Comparison of ENCODE assay signal across 1 cellular context in genomic region chr5:150153957-150154617, GRCh38.
TF ChIP-seq lines count a peak whose summit lies in the region.

No MANE protein-coding gene starts in this region.

TF ChIP-seq in GM23338, 12 proteins besides CTCF, POLR2A, EP300 and RAD21 (continued from another document):
- TF ChIP-seq ZNF462 (CRISPR knock-in tag; IDR thresholded peaks at IDR 0.05) (no peak), CREB1 (CRISPR knock-in tag; IDR thresholded peaks at IDR 0.05; ENCODE audit: low read depth) (no peak), NANOG (IDR thresholded peaks at IDR 0.05; ENCODE audit: borderline replicate concordance) (no peak), JUNB (IDR thresholded peaks at IDR 0.05; ENCODE audit: unreplicated experiment) (no peak), EZH2 (IDR thresholded peaks at IDR 0.05; ENCODE audit: low read depth, unreplicated experiment) (no peak), ZNF114 (CRISPR knock-in tag; IDR thresholded peaks at IDR 0.05) (no peak), ZNF331 (CRISPR knock-in tag; IDR thresholded peaks at IDR 0.05; ENCODE audit: low read depth) (no peak), STAT1 (IDR thresholded peaks at IDR 0.05; ENCODE audit: unreplicated experiment) (no peak), EZH2phosphoT487 (IDR thresholded peaks at IDR 0.05; ENCODE audit: unreplicated experiment) (no peak), REST (IDR thresholded peaks at IDR 0.05; ENCODE audit: unreplicated experiment) (no peak)
